6 cellular contexts compared by ENCODE assay signal in genomic region chr16:668519-669171, GRCh38.
DNase-seq lines count a peak whose midpoint lies in the region; ATAC-seq lines count a peak whose summit lies in the region.

No MANE protein-coding gene starts in this region.

- H3K27ac ChIP-seq in mucosa of rectum (ENCODE audit: low read depth in 2 of 2, low read length in 2 of 2) = peak overlapping the region; percentile 78 to 80

- peak; percentile 8 for ATAC-seq in HG02642 (IDR thresholded peaks at IDR 0.05; ENCODE audit: poor library complexity, unreplicated experiment)

- H3K27me3 ChIP-seq in adipocyte (replicated peaks; ENCODE audit: control insufficient read depth, insufficient read depth, low read length) (no peaks in the 10 kb centered on the region), mucosa of rectum (ENCODE audit: control insufficient read depth in 2 of 2, insufficient read depth in 2 of 2, low read length in 2 of 2) (no peaks in the 10 kb centered on the region)

- H3K36me3 ChIP-seq in adipocyte (ENCODE audit: control insufficient read depth, insufficient read depth, low read length, severe bottlenecking) (peaks cover 38% of the 10 kb centered on the region), mucosa of rectum (ENCODE audit: control insufficient read depth in 2 of 2, insufficient read depth in 2 of 2, low read length in 2 of 2) (peaks cover 30 to 37% of the 10 kb centered on the region in 2 donors)

- DNase-seq in adipocyte (ENCODE audit: low read depth) (peak; percentile 48), C1 segment of cervical spinal cord (lab: John Stamatoyannopoulos, UW) (no peak), NOMO-1 (lab: John Stamatoyannopoulos, UW; ENCODE audit: unreplicated experiment in 2 of 2) (no peak), pons (ENCODE audit: low spot score) (no peak)

- peak overlapping the region; percentile 90 for H3K4me3 ChIP-seq in adipocyte (ENCODE audit: low read length)
- H3K4me3 ChIP-seq in mucosa of rectum (ENCODE audit: low read length in 2 of 2) = peak overlapping the region; percentile 73 to 81

- H3K9me3 ChIP-seq in adipocyte (ENCODE audit: control insufficient read depth, low read length) (no peaks in the 10 kb centered on the region), mucosa of rectum (ENCODE audit: control insufficient read depth in 2 of 2, low read length in 2 of 2) (no peaks in the 10 kb centered on the region)

- H3K9ac ChIP-seq in adipocyte (ENCODE audit: low read length) (peak overlapping the region; percentile 92), mucosa of rectum (ENCODE audit: low read depth in 1 of 2, low read length in 2 of 2) (peak overlapping the region; percentile 77 to 87)

- peaks cover 13% of the 10 kb centered on the region for H3K4me1 ChIP-seq in adipocyte (ENCODE audit: control insufficient read depth, insufficient read depth, low read length)
- peaks cover 12 to 13% of the 10 kb centered on the region in 2 donors for H3K4me1 ChIP-seq in mucosa of rectum (ENCODE audit: control insufficient read depth in 2 of 2, insufficient read depth in 2 of 2, low read length in 2 of 2)
